Comparison of ENCODE assay signal across 1 cellular context in genomic region chr10:102919237-102919959, GRCh38.
TF ChIP-seq lines count a peak whose summit lies in the region.

No MANE protein-coding gene starts in this region.

TF ChIP-seq in HEK293, 187 proteins besides CTCF, POLR2A, EP300 and RAD21 (continued from another document):
- 0 out of 2 replicates have a peak, but pooled peaks have one; percentile 84 for TF ChIP-seq PRDM2 (tag by site-specific recombination; IDR thresholded peaks at IDR 0.05; ENCODE audit: borderline replicate concordance)
- no peak for TF ChIP-seq PRDM10 (tag by site-specific recombination; IDR thresholded peaks at IDR 0.05)
- no peak for TF ChIP-seq ZNF488 (tag by site-specific recombination; IDR thresholded peaks at IDR 0.05)
- TF ChIP-seq ZBTB6 (tag by site-specific recombination; IDR thresholded peaks at IDR 0.05), result peak; percentile 70; the same call in 1 of the 2 replicates
- TF ChIP-seq ZFHX2 (tag by site-specific recombination; conservative IDR thresholded peaks at IDR 0.05), result no peak
- TF ChIP-seq MEIS1 (CRISPR knock-in tag; IDR thresholded peaks at IDR 0.05; ENCODE audit: borderline replicate concordance), result no peak
